ENCODE assay signal across 17 cellular contexts in genomic region chr10:107118866-107119265, GRCh38. TPM values are rescaled to one million over a fixed set of nuclear protein-coding genes. Genes with fewer than 3 reads are reported as not detected.
"Had no signal": no experiment of that assay in that cellular context is flagged by ENCODE, and none has a peak within 500 bp of the region (broad histone marks: within the 10 kb centered on the region; RNA-seq: fewer than 3 reads in every experiment).

No MANE protein-coding gene starts in this region.

- H3K36me3 Mint-ChIP-seq: activated naive CD8-positive, alpha-beta T cell; natural killer cell; stimulated activated effector memory CD8-positive, alpha-beta T cell treated with anti-CD3 and anti-CD28 coated beads, Interleukin-12 subunit alpha, Interleukin-12 subunit beta, amount 100 ng/mL, for 72 hours; WTC11 had no signal

- H3K27me3 Mint-ChIP-seq: activated CD8-positive, alpha-beta T cell treated with anti-CD3 and anti-CD28 coated beads for 36 hours; activated naive CD8-positive, alpha-beta T cell had no signal

- DNase-seq: activated CD4-positive, alpha-beta T cell treated with anti-CD3 and anti-CD28 coated beads for 48 hours; activated CD8-positive, alpha-beta T cell treated with anti-CD3 and anti-CD28 coated beads for 36 hours; activated gamma-delta T cell treated with Interleukin-2 at 50 U/mL for 16 hours; activated T-cell treated with anti-CD3 and anti-CD28 coated beads, Interleukin-2, amount 50 U/mL, for 72 hours; cerebellar nuclear complex; effector CD8-positive, alpha-beta T cell; foreskin keratinocyte; glutamatergic neuron; hypothalamus; mesendoderm; natural killer cell; stimulated activated CD4-positive, alpha-beta T cell treated with anti-CD3 and anti-CD28 coated beads, Interleukin-12 subunit alpha, Interleukin-12 subunit beta, amount 100 ng/mL, for 4 hours; upper lobe of right lung had no signal

- H3K4me1 Mint-ChIP-seq: natural killer cell; stimulated activated effector memory CD8-positive, alpha-beta T cell treated with anti-CD3 and anti-CD28 coated beads, Interleukin-12 subunit alpha, Interleukin-12 subunit beta, amount 100 ng/mL, for 72 hours; WTC11 had no signal

- H3K27ac Mint-ChIP-seq: activated CD8-positive, alpha-beta T cell treated with anti-CD3 and anti-CD28 coated beads for 36 hours; activated naive CD8-positive, alpha-beta T cell; activated T-cell treated with anti-CD3 and anti-CD28 coated beads, Interleukin-2, amount 50 U/mL, for 72 hours; natural killer cell; stimulated activated effector memory CD8-positive, alpha-beta T cell treated with anti-CD3 and anti-CD28 coated beads, Interleukin-12 subunit alpha, Interleukin-12 subunit beta, amount 100 ng/mL, for 72 hours; WTC11 had no signal

- H3K4me3 Mint-ChIP-seq: activated CD8-positive, alpha-beta T cell treated with anti-CD3 and anti-CD28 coated beads for 36 hours; activated naive CD8-positive, alpha-beta T cell; activated T-cell treated with anti-CD3 and anti-CD28 coated beads, Interleukin-2, amount 50 U/mL, for 72 hours; natural killer cell; stimulated activated effector memory CD8-positive, alpha-beta T cell treated with anti-CD3 and anti-CD28 coated beads, Interleukin-12 subunit alpha, Interleukin-12 subunit beta, amount 100 ng/mL, for 72 hours; WTC11 had no signal

- ATAC-seq: activated CD8-positive, alpha-beta T cell treated with anti-CD3 and anti-CD28 coated beads for 36 hours; activated T-cell treated with anti-CD3 and anti-CD28 coated beads, Interleukin-2, amount 50 U/mL, for 72 hours; foreskin keratinocyte; natural killer cell; stimulated activated effector memory CD8-positive, alpha-beta T cell treated with anti-CD3 and anti-CD28 coated beads, Interleukin-12 subunit alpha, Interleukin-12 subunit beta, amount 100 ng/mL, for 72 hours; upper lobe of right lung; WTC11 had no signal

- H3K9me3 Mint-ChIP-seq: activated CD8-positive, alpha-beta T cell treated with anti-CD3 and anti-CD28 coated beads for 36 hours; natural killer cell had no signal

RNA-seq across cellular contexts. Expression of gene SORCS1, which starts 45.6 kb away (rescaled TPM):
- total RNA-seq: activated CD8-positive, alpha-beta T cell treated with anti-CD3 and anti-CD28 coated beads for 36 hours; activated T-cell treated with anti-CD3 and anti-CD28 coated beads, Interleukin-2, amount 50 U/mL, for 72 hours; foreskin keratinocyte; natural killer cell; renal cortical epithelial cell had no signal
